ENCODE assay signal across 14 cellular contexts in genomic region chr2:3727397-3728045, GRCh38. TPM values are rescaled to one million over a fixed set of nuclear protein-coding genes. Genes with fewer than 3 reads are reported as not detected.
DNase-seq lines count a peak whose midpoint lies in the region; ATAC-seq, FAIRE-seq and TF ChIP-seq lines count a peak whose summit lies in the region.
"Had no signal": no experiment of that assay in that cellular context is flagged by ENCODE, and none has a peak within 500 bp of the region (broad histone marks: within the 10 kb centered on the region; RNA-seq: fewer than 3 reads in every experiment).

No MANE protein-coding gene starts in this region.

- H4K20me1 ChIP-seq in astrocyte (ENCODE audit: insufficient read depth, low read length): no peaks in the 10 kb centered on the region
- no peaks in the 10 kb centered on the region for H4K20me1 ChIP-seq in smooth muscle cell (ENCODE audit: low read depth)

- H3K4me3 Mint-ChIP-seq in astrocyte (ENCODE audit: unreplicated experiment): no peak overlapping the region
- H3K4me3 Mint-ChIP-seq: stimulated activated effector memory CD8-positive, alpha-beta T cell treated with anti-CD3 and anti-CD28 coated beads, Interleukin-12 subunit alpha, Interleukin-12 subunit beta, amount 100 ng/mL, for 72 hours had no signal

- H3K4me2 ChIP-seq in astrocyte (ENCODE audit: low read length) (peak overlapping the region; percentile 83), smooth muscle cell (peak overlapping the region; percentile 66)

- H3K4me1 ChIP-seq in HUES6 (ENCODE audit: control insufficient read depth, insufficient read depth, low read length) (peaks cover 10% of the 10 kb centered on the region), astrocyte (ENCODE audit: insufficient read depth, low read length) (peaks cover 5% of the 10 kb centered on the region), smooth muscle cell (ENCODE audit: low read depth) (no peaks in the 10 kb centered on the region)
- H3K4me1 ChIP-seq: HAP-1 had no signal

- DNase-seq in astrocyte (ENCODE audit: low read depth) (no peak), islet precursor cell (peak; percentile 74), smooth muscle cell (lab: John Stamatoyannopoulos, UW; ENCODE audit: unreplicated experiment) (no peak), glomerular visceral epithelial cell (ENCODE audit: extremely low spot score) (no peak), NCI-H146 treated with DMSO at 0.1 percent for 48 hours (lab: John Stamatoyannopoulos, UW; ENCODE audit: unreplicated experiment) (no peak)
- DNase-seq: activated gamma-delta T cell, left lung, thyroid gland had no signal

- FAIRE-seq in astrocyte (lab: Jason Lieb, UNC): no peak

- H3K9ac ChIP-seq in HUES6 (ENCODE audit: low read length) (peak overlapping the region; percentile 43), astrocyte (ENCODE audit: low read length) (peak overlapping the region; percentile 53), smooth muscle cell (ENCODE audit: low read depth) (no peak overlapping the region)

- H3K9me3 Mint-ChIP-seq in astrocyte (ENCODE audit: unreplicated experiment): peaks cover 4% of the 10 kb centered on the region
- H3K9me3 Mint-ChIP-seq: stimulated activated effector memory CD8-positive, alpha-beta T cell treated with anti-CD3 and anti-CD28 coated beads, Interleukin-12 subunit alpha, Interleukin-12 subunit beta, amount 100 ng/mL, for 72 hours had no signal

- H3K27me3 Mint-ChIP-seq in astrocyte (ENCODE audit: low read depth, unreplicated experiment): peaks cover 21% of the 10 kb centered on the region

- WGBS in smooth muscle cell (ENCODE audit: low lambda C conversion rate): 55% methylated on average over 12 of the region's 12 CpGs

- TF ChIP-seq CTCF in astrocyte (IDR thresholded peaks at IDR 0.05; ENCODE audit: insufficient read depth, low read depth, low read length) (no peak), smooth muscle cell (IDR thresholded peaks at IDR 0.05; ENCODE audit: borderline replicate concordance, insufficient read depth, poor library complexity, severe bottlenecking) (no peak)

- H3K27me3 ChIP-seq in HUES6 (ENCODE audit: control insufficient read depth, insufficient read depth, low read length) (peaks cover 22% of the 10 kb centered on the region; the same call in 1 of the 2 replicates), astrocyte (ENCODE audit: insufficient read depth, low read length) (peaks cover 5% of the 10 kb centered on the region), smooth muscle cell (ENCODE audit: low read depth) (peaks cover 4% of the 10 kb centered on the region)
- H3K27me3 ChIP-seq: thyroid gland had no signal

- no peak overlapping the region for H3K27ac ChIP-seq in HUES6 (ENCODE audit: low read depth, low read length)
- H3K27ac ChIP-seq in astrocyte (ENCODE audit: low read depth, low read length): no peak overlapping the region
- no peak overlapping the region for H3K27ac ChIP-seq in smooth muscle cell (ENCODE audit: low read depth)
- H3K27ac ChIP-seq: left lung, thyroid gland had no signal

- H3K36me3 Mint-ChIP-seq in astrocyte (ENCODE audit: low read depth, unreplicated experiment): no peaks in the 10 kb centered on the region
- H3K36me3 Mint-ChIP-seq: stimulated activated effector memory CD8-positive, alpha-beta T cell treated with anti-CD3 and anti-CD28 coated beads, Interleukin-12 subunit alpha, Interleukin-12 subunit beta, amount 100 ng/mL, for 72 hours had no signal

- H3K4me1 Mint-ChIP-seq in astrocyte (ENCODE audit: low read depth, unreplicated experiment): no peaks in the 10 kb centered on the region
- H3K4me1 Mint-ChIP-seq: stimulated activated effector memory CD8-positive, alpha-beta T cell treated with anti-CD3 and anti-CD28 coated beads, Interleukin-12 subunit alpha, Interleukin-12 subunit beta, amount 100 ng/mL, for 72 hours had no signal

- H3F3A ChIP-seq in smooth muscle cell (ENCODE audit: low read depth): no peaks in the 10 kb centered on the region

- H3K36me3 ChIP-seq in HUES6 (ENCODE audit: control insufficient read depth, insufficient read depth, low read length): no peaks in the 10 kb centered on the region
- H3K36me3 ChIP-seq in astrocyte (ENCODE audit: insufficient read depth, low read length): no peaks in the 10 kb centered on the region
- no peaks in the 10 kb centered on the region for H3K36me3 ChIP-seq in smooth muscle cell (ENCODE audit: low read depth)
- H3K36me3 ChIP-seq: HAP-1, left lung, thyroid gland had no signal

- H2AFZ ChIP-seq in astrocyte (ENCODE audit: low read depth, low read length) (peak overlapping the region; percentile 70), smooth muscle cell (ENCODE audit: low read depth) (peak overlapping the region; percentile 71)

- no peak overlapping the region for H3K27ac Mint-ChIP-seq in astrocyte (ENCODE audit: unreplicated experiment)
- H3K27ac Mint-ChIP-seq: stimulated activated effector memory CD8-positive, alpha-beta T cell treated with anti-CD3 and anti-CD28 coated beads, Interleukin-12 subunit alpha, Interleukin-12 subunit beta, amount 100 ng/mL, for 72 hours had no signal

- H3K79me2 ChIP-seq in astrocyte (ENCODE audit: insufficient read depth, low read length) (no peaks in the 10 kb centered on the region), smooth muscle cell (ENCODE audit: low read depth) (no peaks in the 10 kb centered on the region)

- H3K4me3 ChIP-seq in HUES6 (ENCODE audit: low read depth, low read length) (peak overlapping the region; percentile 47), astrocyte (ENCODE audit: insufficient read depth, low read depth, low read length) (peak overlapping the region; percentile 21), smooth muscle cell (no peak overlapping the region)
- H3K4me3 ChIP-seq: HAP-1, left lung, thyroid gland had no signal

- H3K9me3 ChIP-seq in HUES6 (ENCODE audit: control insufficient read depth, insufficient read depth, low read depth, low read length) (no peaks in the 10 kb centered on the region), astrocyte (ENCODE audit: insufficient read depth, low read depth, low read length) (no peaks in the 10 kb centered on the region), smooth muscle cell (replicated peaks; ENCODE audit: low read depth) (no peaks in the 10 kb centered on the region)
- H3K9me3 ChIP-seq: HAP-1, left lung, thyroid gland had no signal

- ATAC-seq in GM18519 (IDR thresholded peaks at IDR 0.05; ENCODE audit: low FRiP score, unreplicated experiment): no peak
- ATAC-seq: stimulated activated effector memory CD8-positive, alpha-beta T cell treated with anti-CD3 and anti-CD28 coated beads, Interleukin-12 subunit alpha, Interleukin-12 subunit beta, amount 100 ng/mL, for 72 hours had no signal

RNA-seq across cellular contexts. Expression of gene DCDC2C, which starts 24.1 kb away (rescaled TPM):
- total RNA-seq in astrocyte: not detected in 2 replicates
- total RNA-seq in smooth muscle cell: not detected in 2 replicates
- not detected in 2 replicates for polyA plus RNA-seq in smooth muscle cell
- total RNA-seq: left lung, pulmonary artery endothelial cell had no signal
- polyA plus RNA-seq: BJ had no signal
